Comparison of ENCODE assay signal across 1 cellular context in the genomic region with DNA sequence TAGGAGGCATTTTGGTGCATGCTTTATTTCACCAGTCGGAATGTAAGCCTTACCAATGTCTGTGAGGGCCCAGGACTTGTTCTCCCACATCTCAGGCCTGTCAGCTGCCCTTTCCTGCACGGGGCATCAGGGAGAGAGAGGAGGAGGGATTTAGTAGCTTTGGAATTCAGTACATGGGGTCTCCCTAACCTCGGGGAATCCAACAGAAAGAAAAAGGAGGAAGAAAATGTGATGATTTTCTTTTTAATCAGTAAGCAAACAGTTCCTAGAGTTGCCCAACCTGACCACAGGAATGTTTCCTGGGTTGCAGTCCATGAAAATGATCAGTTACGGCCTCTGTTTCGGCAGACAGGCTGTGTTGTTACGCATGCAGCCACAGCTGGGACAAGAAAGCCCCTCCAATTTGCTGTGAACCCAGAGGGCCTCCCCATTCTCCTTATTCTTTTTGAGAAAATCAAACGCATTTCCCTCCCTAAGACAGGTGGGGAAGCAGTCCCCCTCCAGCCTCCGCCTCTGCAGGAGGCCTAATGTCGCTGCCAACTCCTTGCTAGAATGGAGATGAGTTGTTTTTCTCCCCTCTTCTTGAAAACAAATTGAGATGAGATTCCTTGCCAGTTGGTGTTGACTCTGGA.
TF ChIP-seq lines count a peak whose summit lies in the region.

No MANE protein-coding gene starts in this region.

TF ChIP-seq in HepG2, 621 proteins besides CTCF, POLR2A, EP300 and RAD21 (continues in another document):
- TF ChIP-seq ZNF768 (CRISPR knock-in tag; IDR thresholded peaks at IDR 0.05) (no peak), MLLT10 (CRISPR knock-in tag; IDR thresholded peaks at IDR 0.05) (no peak), ZSCAN22 (CRISPR knock-in tag; IDR thresholded peaks at IDR 0.05) (no peak), ZNF230 (CRISPR knock-in tag; IDR thresholded peaks at IDR 0.05) (no peak), CENPT (CRISPR knock-in tag; IDR thresholded peaks at IDR 0.05; ENCODE audit: low read depth) (no peak), ZNF556 (CRISPR knock-in tag; IDR thresholded peaks at IDR 0.05; ENCODE audit: borderline replicate concordance) (no peak), ZBTB37 (CRISPR knock-in tag; IDR thresholded peaks at IDR 0.05) (peak; percentile 66; the same call in 1 of the 2 replicates), MAF1 (CRISPR knock-in tag; IDR thresholded peaks at IDR 0.05; ENCODE audit: borderline replicate concordance) (0 out of 2 replicates have a peak, but pooled peaks have one; percentile 28), ZBED4 (CRISPR knock-in tag; IDR thresholded peaks at IDR 0.05; ENCODE audit: borderline replicate concordance) (0 out of 2 replicates have a peak, but pooled peaks have one; percentile 36), ELF1 (CRISPR knock-in tag; IDR thresholded peaks at IDR 0.05) (peak; percentile 53), MED1 (CRISPR knock-in tag; IDR thresholded peaks at IDR 0.05) (peak; percentile 91), ATF6 (CRISPR knock-in tag; conservative IDR thresholded peaks at IDR 0.05) (0 out of 2 replicates have a peak, but pooled peaks have one; percentile 69), TIGD3 (CRISPR knock-in tag; IDR thresholded peaks at IDR 0.05; ENCODE audit: borderline replicate concordance) (no peak), ZNF776 (CRISPR knock-in tag; IDR thresholded peaks at IDR 0.05) (peak; percentile 26; the same call in 1 of the 2 replicates), ZKSCAN5 (CRISPR knock-in tag; IDR thresholded peaks at IDR 0.05) (0 out of 2 replicates have a peak, but pooled peaks have one; percentile 33), NR3C1 (CRISPR knock-in tag; IDR thresholded peaks at IDR 0.05) (no peak), ZSCAN20 (CRISPR knock-in tag; IDR thresholded peaks at IDR 0.05; ENCODE audit: borderline replicate concordance) (no peak), NFKBIZ (CRISPR knock-in tag; IDR thresholded peaks at IDR 0.05) (peak; percentile 79; the same call in 1 of the 2 replicates), MTF2 (CRISPR knock-in tag; IDR thresholded peaks at IDR 0.05; ENCODE audit: borderline replicate concordance) (no peak), ZBTB20 (CRISPR knock-in tag; IDR thresholded peaks at IDR 0.05; ENCODE audit: borderline replicate concordance, low read depth) (peak; percentile 89; the same call in 1 of the 2 replicates), ZNF512B (CRISPR knock-in tag; IDR thresholded peaks at IDR 0.05; ENCODE audit: borderline replicate concordance) (peak; percentile 98)
- TF ChIP-seq, protein P1, sequence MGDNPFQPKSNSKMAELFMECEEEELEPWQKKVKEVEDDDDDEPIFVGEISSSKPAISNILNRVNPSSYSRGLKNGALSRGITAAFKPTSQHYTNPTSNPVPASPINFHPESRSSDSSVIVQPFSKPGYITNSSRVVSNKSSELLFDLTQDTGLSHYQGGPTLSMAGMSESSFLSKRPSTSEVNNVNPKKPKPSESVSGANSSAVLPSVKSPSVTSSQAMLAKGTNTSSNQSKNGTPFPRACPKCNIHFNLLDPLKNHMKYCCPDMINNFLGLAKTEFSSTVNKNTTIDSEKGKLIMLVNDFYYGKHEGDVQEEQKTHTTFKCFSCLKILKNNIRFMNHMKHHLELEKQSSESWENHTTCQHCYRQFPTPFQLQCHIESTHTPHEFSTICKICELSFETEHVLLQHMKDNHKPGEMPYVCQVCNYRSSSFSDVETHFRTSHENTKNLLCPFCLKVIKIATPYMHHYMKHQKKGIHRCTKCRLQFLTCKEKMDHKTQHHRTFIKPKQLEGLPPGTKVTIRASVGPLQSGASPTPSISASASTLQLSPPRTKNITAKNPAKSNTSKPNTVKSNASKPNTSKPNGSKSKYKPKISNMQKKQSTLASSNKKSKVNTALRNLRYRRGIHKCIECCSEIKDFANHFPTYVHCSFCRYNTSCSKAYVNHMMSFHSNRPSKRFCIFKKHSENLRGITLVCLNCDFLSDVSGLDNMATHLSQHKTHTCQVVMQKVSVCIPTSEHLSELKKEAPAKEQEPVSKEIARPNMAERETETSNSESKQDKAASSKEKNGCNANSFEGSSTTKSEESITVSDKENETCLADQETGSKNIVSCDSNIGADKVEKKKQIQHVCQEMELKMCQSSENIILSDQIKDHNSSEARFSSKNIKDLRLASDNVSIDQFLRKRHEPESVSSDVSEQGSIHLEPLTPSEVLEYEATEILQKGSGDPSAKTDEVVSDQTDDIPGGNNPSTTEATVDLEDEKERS (CRISPR knock-in tag; IDR thresholded peaks at IDR 0.05): peak; percentile 97
- TF ChIP-seq, protein P2, sequence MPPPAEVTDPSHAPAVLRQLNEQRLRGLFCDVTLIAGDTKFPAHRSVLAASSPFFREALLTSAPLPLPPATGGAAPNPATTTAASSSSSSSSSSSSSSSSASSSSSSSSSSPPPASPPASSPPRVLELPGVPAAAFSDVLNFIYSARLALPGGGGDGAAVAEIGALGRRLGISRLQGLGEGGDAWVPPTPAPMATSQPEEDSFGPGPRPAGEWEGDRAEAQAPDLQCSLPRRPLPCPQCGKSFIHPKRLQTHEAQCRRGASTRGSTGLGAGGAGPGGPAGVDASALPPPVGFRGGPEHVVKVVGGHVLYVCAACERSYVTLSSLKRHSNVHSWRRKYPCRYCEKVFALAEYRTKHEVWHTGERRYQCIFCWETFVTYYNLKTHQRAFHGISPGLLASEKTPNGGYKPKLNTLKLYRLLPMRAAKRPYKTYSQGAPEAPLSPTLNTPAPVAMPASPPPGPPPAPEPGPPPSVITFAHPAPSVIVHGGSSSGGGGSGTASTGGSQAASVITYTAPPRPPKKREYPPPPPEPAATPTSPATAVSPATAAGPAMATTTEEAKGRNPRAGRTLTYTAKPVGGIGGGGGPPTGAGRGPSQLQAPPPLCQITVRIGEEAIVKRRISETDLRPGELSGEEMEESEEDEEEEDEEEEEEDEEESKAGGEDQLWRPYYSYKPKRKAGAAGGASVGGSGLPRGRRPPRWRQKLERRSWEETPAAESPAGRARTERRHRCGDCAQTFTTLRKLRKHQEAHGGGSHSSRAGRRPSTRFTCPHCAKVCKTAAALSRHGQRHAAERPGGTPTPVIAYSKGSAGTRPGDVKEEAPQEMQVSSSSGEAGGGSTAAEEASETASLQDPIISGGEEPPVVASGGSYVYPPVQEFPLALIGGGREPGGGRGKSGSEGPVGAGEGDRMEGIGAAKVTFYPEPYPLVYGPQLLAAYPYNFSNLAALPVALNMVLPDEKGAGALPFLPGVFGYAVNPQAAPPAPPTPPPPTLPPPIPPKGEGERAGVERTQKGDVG (CRISPR knock-in tag; IDR thresholded peaks at IDR 0.05; ENCODE audit: borderline replicate concordance): no peak
- TF ChIP-seq, protein P3, sequence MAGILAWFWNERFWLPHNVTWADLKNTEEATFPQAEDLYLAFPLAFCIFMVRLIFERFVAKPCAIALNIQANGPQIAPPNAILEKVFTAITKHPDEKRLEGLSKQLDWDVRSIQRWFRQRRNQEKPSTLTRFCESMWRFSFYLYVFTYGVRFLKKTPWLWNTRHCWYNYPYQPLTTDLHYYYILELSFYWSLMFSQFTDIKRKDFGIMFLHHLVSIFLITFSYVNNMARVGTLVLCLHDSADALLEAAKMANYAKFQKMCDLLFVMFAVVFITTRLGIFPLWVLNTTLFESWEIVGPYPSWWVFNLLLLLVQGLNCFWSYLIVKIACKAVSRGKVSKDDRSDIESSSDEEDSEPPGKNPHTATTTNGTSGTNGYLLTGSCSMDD (CRISPR knock-in tag; IDR thresholded peaks at IDR 0.05): no peak
- TF ChIP-seq, protein P4, sequence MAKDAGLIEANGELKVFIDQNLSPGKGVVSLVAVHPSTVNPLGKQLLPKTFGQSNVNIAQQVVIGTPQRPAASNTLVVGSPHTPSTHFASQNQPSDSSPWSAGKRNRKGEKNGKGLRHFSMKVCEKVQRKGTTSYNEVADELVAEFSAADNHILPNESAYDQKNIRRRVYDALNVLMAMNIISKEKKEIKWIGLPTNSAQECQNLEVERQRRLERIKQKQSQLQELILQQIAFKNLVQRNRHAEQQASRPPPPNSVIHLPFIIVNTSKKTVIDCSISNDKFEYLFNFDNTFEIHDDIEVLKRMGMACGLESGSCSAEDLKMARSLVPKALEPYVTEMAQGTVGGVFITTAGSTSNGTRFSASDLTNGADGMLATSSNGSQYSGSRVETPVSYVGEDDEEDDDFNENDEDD (CRISPR knock-in tag; IDR thresholded peaks at IDR 0.05; ENCODE audit: borderline replicate concordance): peak; percentile 44; the same call in 1 of the 2 replicates
